In the genomic region with DNA sequence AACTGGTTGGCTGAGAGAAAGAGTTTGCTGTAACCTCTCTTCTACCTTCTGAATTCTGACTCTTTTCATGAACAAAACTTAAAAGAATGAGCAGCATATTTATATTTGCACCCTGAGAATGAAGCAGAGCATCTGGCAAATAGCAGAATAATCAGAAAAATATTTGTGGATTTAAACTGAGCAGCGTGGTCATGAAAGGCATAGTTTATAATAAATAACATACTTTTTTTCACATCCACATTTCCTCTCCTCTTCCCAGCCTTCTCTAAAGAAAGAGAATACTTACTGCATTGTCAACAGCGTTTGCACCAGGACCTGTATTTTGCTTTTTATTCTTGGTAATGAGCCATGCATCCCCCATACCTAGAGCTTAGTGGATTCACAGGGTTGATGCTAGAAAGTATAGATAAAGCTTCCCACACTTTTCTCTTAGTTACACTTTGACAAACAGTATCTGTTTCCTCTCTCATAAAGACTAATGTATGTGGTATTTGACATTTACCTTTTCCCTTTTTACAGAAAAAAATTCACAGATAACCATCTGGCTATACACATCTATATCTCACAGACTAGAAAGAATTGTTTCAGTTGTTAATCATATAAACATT, we compare ENCODE assay signal across 19 cellular contexts.
"Had no signal": no experiment of that assay in that cellular context is flagged by ENCODE, and none has a peak within 500 bp of the region (broad histone marks: within the 10 kb centered on the region; RNA-seq: fewer than 3 reads in every experiment).

No MANE protein-coding gene starts in this region.

- DNase-seq: activated CD4-positive, alpha-beta T cell treated with anti-CD3 and anti-CD28 coated beads, Interleukin-2, amount 10 ng/mL, durations not matched to agents 7 days and 5 days; activated CD8-positive, alpha-beta memory T cell treated with anti-CD3 and anti-CD28 coated beads, Interleukin-2, amount 50 U/mL, for 4 hours; activated CD8-positive, alpha-beta T cell treated with anti-CD3 and anti-CD28 coated beads, Interleukin-2, amount 10 ng/mL, durations not matched to agents 7 days and 5 days; activated naive CD4-positive, alpha-beta T cell treated with anti-CD3 and anti-CD28 coated beads, Interleukin-2, amount 50 U/mL, for 16 hours; activated T-cell treated with anti-CD3 and anti-CD28 coated beads, Interleukin-2, amount 50 U/mL, for 4 hours; adrenal gland; cerebellar nuclear complex; cortex of kidney; effector CD4-positive, alpha-beta T cell; mesenchymal stem cell; naive thymus-derived CD8-positive, alpha-beta T cell; right lobe of liver; small intestine; stimulated activated CD4-positive, alpha-beta T cell treated with anti-CD3 and anti-CD28 coated beads, Interleukin-4, amount 100 ng/mL, for 1 hour; stomach; testis had no signal

- H2AFZ ChIP-seq: parathyroid adenoma had no signal

- H3K4me3 ChIP-seq: adrenal gland, right lobe of liver, stomach, testis had no signal

- H3K27me3 ChIP-seq: adrenal gland, right lobe of liver, stomach, testis had no signal

- H3K9ac ChIP-seq: parathyroid adenoma had no signal

- H3K27ac ChIP-seq: adrenal gland, parathyroid adenoma, right lobe of liver, stomach, testis had no signal

- H3K79me2 ChIP-seq: parathyroid adenoma had no signal

- H3K36me3 ChIP-seq: adrenal gland, right lobe of liver, stomach had no signal

- H3K9me3 ChIP-seq: adrenal gland, right lobe of liver, stomach, testis had no signal

- H3K4me1 ChIP-seq: adrenal gland, parathyroid adenoma, right lobe of liver, testis had no signal

- ATAC-seq: activated CD4-positive, CD25-positive, alpha-beta regulatory T cell treated with anti-CD3 and anti-CD28 coated beads, Interleukin-2, amount 50 U/mL, for 24 hours; activated CD8-positive, alpha-beta T cell treated with anti-CD3 and anti-CD28 coated beads, Interleukin-2, amount 10 ng/mL, durations not matched to agents 7 days and 5 days; activated T-cell treated with anti-CD3 and anti-CD28 coated beads, Interleukin-2, amount 50 U/mL, for 4 hours; naive thymus-derived CD8-positive, alpha-beta T cell; right lobe of liver; stimulated activated effector memory CD8-positive, alpha-beta T cell treated with anti-CD3 and anti-CD28 coated beads, Interleukin-12 subunit alpha, Interleukin-12 subunit beta, amount 100 ng/mL, for 72 hours had no signal
